1 cellular context compared by ENCODE assay signal in the genomic region with DNA sequence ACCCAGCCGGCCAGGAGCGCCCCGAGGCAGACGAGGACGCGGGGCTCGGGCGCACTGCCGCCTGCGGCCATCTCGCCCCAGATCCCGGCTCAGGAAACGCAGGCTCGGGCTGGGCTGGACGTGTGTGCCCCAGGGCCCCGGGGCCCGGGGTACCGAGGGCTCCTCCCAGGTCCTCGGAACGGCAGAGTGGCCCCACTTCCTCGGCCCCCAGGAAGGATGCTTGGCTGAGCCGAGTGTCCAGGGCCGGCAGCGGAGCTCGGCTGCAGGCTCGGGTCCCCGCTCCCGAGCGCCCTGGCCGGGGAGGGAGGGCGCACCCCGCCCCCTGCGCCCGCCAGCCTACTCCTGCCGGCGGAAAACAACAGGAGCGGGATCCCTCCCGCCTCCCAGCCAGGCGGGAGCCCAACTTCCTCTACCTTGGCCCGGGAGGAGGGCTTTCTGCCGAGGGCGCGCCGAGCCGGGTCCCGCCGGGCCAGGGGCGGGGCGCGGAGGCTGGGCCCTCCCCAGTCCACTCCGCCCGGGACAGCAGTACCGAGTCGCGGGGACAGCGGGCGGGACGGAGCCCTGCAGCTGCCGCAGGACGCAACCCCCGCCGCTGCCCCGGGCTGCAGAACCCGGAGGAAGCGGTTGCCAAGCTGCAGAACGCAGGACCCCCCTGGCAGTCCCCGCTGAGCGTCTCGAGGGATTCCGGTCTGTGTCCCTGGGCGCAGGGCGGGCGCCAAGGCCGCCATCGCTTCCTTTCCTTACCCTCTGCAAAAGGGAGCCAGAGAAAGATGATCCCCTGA.
A peak's percentile ranks its signal among the peaks of the same experiment; 100 is the strongest.
TF ChIP-seq lines count a peak whose summit lies in the region.

A gene with protein sequence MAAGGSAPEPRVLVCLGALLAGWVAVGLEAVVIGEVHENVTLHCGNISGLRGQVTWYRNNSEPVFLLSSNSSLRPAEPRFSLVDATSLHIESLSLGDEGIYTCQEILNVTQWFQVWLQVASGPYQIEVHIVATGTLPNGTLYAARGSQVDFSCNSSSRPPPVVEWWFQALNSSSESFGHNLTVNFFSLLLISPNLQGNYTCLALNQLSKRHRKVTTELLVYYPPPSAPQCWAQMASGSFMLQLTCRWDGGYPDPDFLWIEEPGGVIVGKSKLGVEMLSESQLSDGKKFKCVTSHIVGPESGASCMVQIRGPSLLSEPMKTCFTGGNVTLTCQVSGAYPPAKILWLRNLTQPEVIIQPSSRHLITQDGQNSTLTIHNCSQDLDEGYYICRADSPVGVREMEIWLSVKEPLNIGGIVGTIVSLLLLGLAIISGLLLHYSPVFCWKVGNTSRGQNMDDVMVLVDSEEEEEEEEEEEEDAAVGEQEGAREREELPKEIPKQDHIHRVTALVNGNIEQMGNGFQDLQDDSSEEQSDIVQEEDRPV (minus strand): TSS at position 411 of the 782 bp plus-strand sequence. CDS start 340 bp downstream, at position 71.

TF ChIP-seq in A549, 52 proteins besides CTCF, POLR2A, EP300 and RAD21 (continued from another document):
- no peak for TF ChIP-seq SREBF2 (IDR thresholded peaks at IDR 0.05)
- TF ChIP-seq TFCP2L1 (CRISPR knock-in tag; IDR thresholded peaks at IDR 0.05), result no peak
- TF ChIP-seq, protein P1, sequence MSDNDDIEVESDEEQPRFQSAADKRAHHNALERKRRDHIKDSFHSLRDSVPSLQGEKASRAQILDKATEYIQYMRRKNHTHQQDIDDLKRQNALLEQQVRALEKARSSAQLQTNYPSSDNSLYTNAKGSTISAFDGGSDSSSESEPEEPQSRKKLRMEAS (IDR thresholded peaks at IDR 0.05), result peak; percentile 31
- TF ChIP-seq KDM5A (IDR thresholded peaks at IDR 0.05), result no peak
- TF ChIP-seq HOXA7 (CRISPR knock-in tag; IDR thresholded peaks at IDR 0.05), result no peak
- no peak for TF ChIP-seq MAZ (IDR thresholded peaks at IDR 0.05; ENCODE audit: borderline replicate concordance, low read depth, low read length)
- TF ChIP-seq NFE2L2 (conservative IDR thresholded peaks at IDR 0.05; ENCODE audit: low read length), result no peak
- TF ChIP-seq ZSCAN20 (CRISPR knock-in tag; IDR thresholded peaks at IDR 0.05), result no peak
- TF ChIP-seq JUN (IDR thresholded peaks at IDR 0.05), result peak; percentile 46 to 65; a peak in 3 of 5 replicates
- TF ChIP-seq, protein P2, sequence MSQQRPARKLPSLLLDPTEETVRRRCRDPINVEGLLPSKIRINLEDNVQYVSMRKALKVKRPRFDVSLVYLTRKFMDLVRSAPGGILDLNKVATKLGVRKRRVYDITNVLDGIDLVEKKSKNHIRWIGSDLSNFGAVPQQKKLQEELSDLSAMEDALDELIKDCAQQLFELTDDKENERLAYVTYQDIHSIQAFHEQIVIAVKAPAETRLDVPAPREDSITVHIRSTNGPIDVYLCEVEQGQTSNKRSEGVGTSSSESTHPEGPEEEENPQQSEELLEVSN (IDR thresholded peaks at IDR 0.05; ENCODE audit: borderline replicate concordance, low read depth), result peak; percentile 53
- TF ChIP-seq HOXB5 (CRISPR knock-in tag; IDR thresholded peaks at IDR 0.05), result no peak
- TF ChIP-seq ZFP36 (IDR thresholded peaks at IDR 0.05; ENCODE audit: borderline replicate concordance, partially characterized antibody), result no peak
- no peak for TF ChIP-seq NPAS2 (CRISPR knock-in tag; IDR thresholded peaks at IDR 0.05; ENCODE audit: borderline replicate concordance)
- TF ChIP-seq BHLHE40 (IDR thresholded peaks at IDR 0.05; ENCODE audit: low read depth, low read length), result no peak
- TF ChIP-seq CBX8 (IDR thresholded peaks at IDR 0.05), result no peak
- peak; percentile 26; the same call in 1 of the 2 replicates for TF ChIP-seq PHF8 (IDR thresholded peaks at IDR 0.05; ENCODE audit: borderline replicate concordance, low read depth)
- TF ChIP-seq HOXB13 (CRISPR knock-in tag; IDR thresholded peaks at IDR 0.05; ENCODE audit: low read depth), result no peak
- TF ChIP-seq KDM1A (IDR thresholded peaks at IDR 0.05; ENCODE audit: low read depth), result no peak
- no peak for TF ChIP-seq ZNF302 (CRISPR knock-in tag; IDR thresholded peaks at IDR 0.05)
- no peak for TF ChIP-seq NR3C1 (IDR thresholded peaks at IDR 0.05)
- no peak for TF ChIP-seq POLR2AphosphoS2 (conservative IDR thresholded peaks at IDR 0.05; ENCODE audit: low read length)
- TF ChIP-seq RNF2 (IDR thresholded peaks at IDR 0.05; ENCODE audit: borderline replicate concordance, low read depth), result no peak
- TF ChIP-seq FOSB (CRISPR knock-in tag; IDR thresholded peaks at IDR 0.05), result no peak
- 0 out of 3 replicates have a peak, but pooled peaks have one; percentile 11 for TF ChIP-seq SMC3 (IDR thresholded peaks at IDR 0.05)
- TF ChIP-seq MAFK (IDR thresholded peaks at IDR 0.05; ENCODE audit: partially characterized antibody), result no peak
- TF ChIP-seq CEBPB (IDR thresholded peaks at IDR 0.05), result no peak
- TF ChIP-seq MYC (IDR thresholded peaks at IDR 0.05; ENCODE audit: borderline replicate concordance, low read length), result no peak
